8 cellular contexts compared by ENCODE assay signal in genomic region chr7:44847509-44847919, GRCh38. TPM values are rescaled to one million over a fixed set of nuclear protein-coding genes. Genes with fewer than 3 reads are reported as not detected.
A peak's percentile ranks its signal among the peaks of the same experiment; 100 is the strongest.
DNase-seq lines count a peak whose midpoint lies in the region; ATAC-seq and TF ChIP-seq lines count a peak whose summit lies in the region.

No MANE protein-coding gene starts in this region.

- peak overlapping the region; percentile 65 for H2BK5ac ChIP-seq in H9 (ENCODE audit: insufficient read length, low read length)

- peaks cover 2% of the 10 kb centered on the region for H3K79me1 ChIP-seq in H9 (ENCODE audit: insufficient read depth, low read depth, low read length, poor library complexity, severe bottlenecking)

- no peak overlapping the region for H3K56ac ChIP-seq in H9 (ENCODE audit: insufficient read length, low read depth, low read length)

- no peak overlapping the region for H2BK120ac ChIP-seq in H9 (ENCODE audit: low read depth, low read length, poor library complexity, severe bottlenecking)

- DNase-seq in GDM1 (lab: John Stamatoyannopoulos, UW) (peak; percentile 85), H9 (no peak), LNCaP clone FGC (ENCODE audit: low read depth) (peak; percentile 28), SK-N-MC (ENCODE audit: low read depth, low spot score) (peak; percentile 50), Right ventricle myocardium inferior (ENCODE audit: missing footprints) (peak; percentile 91), ovary (peak; percentile 86 to 93 (median 90))

- peak overlapping the region; percentile 90; the same call in 1 of the 2 replicates for H3K14ac ChIP-seq in H9 (ENCODE audit: insufficient read depth, low read length)

- H3K27ac ChIP-seq in H9 (ENCODE audit: insufficient read length, low read depth, low read length): peak overlapping the region; percentile 81
- peak overlapping the region; percentile 94 for H3K27ac ChIP-seq in SK-N-MC
- H3K27ac ChIP-seq in ovary: peak overlapping the region; percentile 92 to 99
- peak overlapping the region; percentile 100 for H3K27ac ChIP-seq in thymus (ENCODE audit: low read depth)

- H2AFZ ChIP-seq in H9 (ENCODE audit: low read length): no peak overlapping the region

- H3K23me2 ChIP-seq in H9 (ENCODE audit: insufficient read length, low read depth, low read length, poor library complexity, severe bottlenecking): no peaks in the 10 kb centered on the region

- H4K20me1 ChIP-seq in H9 (ENCODE audit: control insufficient read depth, insufficient read depth, insufficient read length): no peaks in the 10 kb centered on the region

- peaks cover 15% of the 10 kb centered on the region for H3K36me3 ChIP-seq in SK-N-MC (ENCODE audit: insufficient read depth, low read length)
- H3K36me3 ChIP-seq in ovary: no peaks in the 10 kb centered on the region
- H3K36me3 ChIP-seq in thymus (ENCODE audit: control insufficient read depth, insufficient read depth): peaks cover 3% of the 10 kb centered on the region

- H3K4me3 ChIP-seq in LNCaP clone FGC (ENCODE audit: low read depth, low read length) (peak overlapping the region; percentile 79), SK-N-MC (peak overlapping the region; percentile 100), ovary (peak overlapping the region; percentile 77), thymus (ENCODE audit: low read length) (peak overlapping the region; percentile 86)

- no peak overlapping the region for H4K8ac ChIP-seq in H9 (replicated peaks; ENCODE audit: insufficient read length, low read depth, low read length)

- H3K9me3 ChIP-seq in H9 (ENCODE audit: control insufficient read depth, low read depth, low read length) (no peaks in the 10 kb centered on the region), SK-N-MC (ENCODE audit: low read depth, low read length) (no peaks in the 10 kb centered on the region), ovary (no peaks in the 10 kb centered on the region), thymus (ENCODE audit: control insufficient read depth) (no peaks in the 10 kb centered on the region)

- H3K23ac ChIP-seq in H9 (ENCODE audit: insufficient read length, low read depth, low read length): no peak overlapping the region

- peaks cover 4 to 7% (median 6%) of the 10 kb centered on the region in 3 experiments; a peak in 6 of 7 replicates for H3K36me3 Mint-ChIP-seq in H9 (ENCODE audit: insufficient read depth in 1 of 3, low read depth in 3 of 3)
- H3K36me3 Mint-ChIP-seq in activated naive CD8-positive, alpha-beta T cell: peaks cover 1% of the 10 kb centered on the region

- no peak for TF ChIP-seq POLR2A in ovary (IDR thresholded peaks at IDR 0.05)

- H3K9me3 Mint-ChIP-seq in H9: no peaks in the 10 kb centered on the region
- no peaks in the 10 kb centered on the region for H3K9me3 Mint-ChIP-seq in activated naive CD8-positive, alpha-beta T cell (ENCODE audit: low read depth)

- no peak overlapping the region for H3T11ph ChIP-seq in H9 (ENCODE audit: low read length)

- peak; percentile 80 for ATAC-seq in Right ventricle myocardium inferior

- H4K5ac ChIP-seq in H9 (ENCODE audit: insufficient read length, low read depth, low read length): no peak overlapping the region

- peak overlapping the region; percentile 86 for H3K18ac ChIP-seq in H9 (ENCODE audit: insufficient read length, low read depth, low read length)

- H3K4me1 Mint-ChIP-seq in H9: peaks cover 8 to 19% of the 10 kb centered on the region in 2 experiments
- H3K4me1 Mint-ChIP-seq in activated naive CD8-positive, alpha-beta T cell (ENCODE audit: low read depth): peaks cover 40% of the 10 kb centered on the region

- H2BK12ac ChIP-seq in H9 (ENCODE audit: insufficient read length, low read depth, low read length): no peak overlapping the region

- H2BK20ac ChIP-seq in H9 (ENCODE audit: low read depth, low read length, poor library complexity, severe bottlenecking): no peak overlapping the region

- H2BK15ac ChIP-seq in H9 (ENCODE audit: low read depth, low read length): no peak overlapping the region

- H4K91ac ChIP-seq in H9 (ENCODE audit: insufficient read length, low read depth, low read length): no peak overlapping the region

- H3K4me1 ChIP-seq in H9 (ENCODE audit: insufficient read depth, low read length) (no peaks in the 10 kb centered on the region), ovary (ENCODE audit: insufficient read depth) (peaks cover 9% of the 10 kb centered on the region), thymus (ENCODE audit: control insufficient read depth, insufficient read depth, low read length) (no peaks in the 10 kb centered on the region)

- H3K27me3 ChIP-seq in H9 (ENCODE audit: insufficient read depth, low read length): no peaks in the 10 kb centered on the region
- H3K27me3 ChIP-seq in ovary: no peaks in the 10 kb centered on the region
- H3K27me3 ChIP-seq in thymus (ENCODE audit: control insufficient read depth, insufficient read depth): no peaks in the 10 kb centered on the region

- H3K4me3 Mint-ChIP-seq in H9: peak overlapping the region; percentile 97 to 99
- H3K4me3 Mint-ChIP-seq in activated naive CD8-positive, alpha-beta T cell: peak overlapping the region; percentile 96

- no CpG with 5 or more reads among the region's 36 CpGs for WGBS in H9 (ENCODE audit: extremely low coverage, insufficient read length, low lambda C conversion rate)
- 0 to 2% (median 2%) methylated on average over 21 to 36 of the region's 36 CpGs for WGBS in ovary, 3 donors
- under 1% methylated on average over 36 of the region's 36 CpGs for WGBS in thymus

- peak overlapping the region; percentile 99 for H3K9ac ChIP-seq in H9 (ENCODE audit: extremely low read depth, insufficient read length, low read length)
- H3K9ac ChIP-seq in SK-N-MC (ENCODE audit: insufficient read length): peak overlapping the region; percentile 98

- peak overlapping the region; percentile 91 for H3K4me2 ChIP-seq in H9 (ENCODE audit: insufficient read depth, insufficient read length, low read length)

- peaks cover 21% of the 10 kb centered on the region; the same call in 1 of the 2 replicates for H3K79me2 ChIP-seq in H9 (ENCODE audit: insufficient read depth, low read length)

- peak; percentile 87 for TF ChIP-seq CTCF in H9 (conservative IDR thresholded peaks at IDR 0.05)
- TF ChIP-seq CTCF in LNCaP clone FGC (IDR thresholded peaks at IDR 0.05; ENCODE audit: control insufficient read depth, extremely low read depth, insufficient read depth): peak; percentile 73
- TF ChIP-seq CTCF in ovary (IDR thresholded peaks at IDR 0.05): peak; percentile 86 to 96 (median 94)

- H3K4ac ChIP-seq in H9 (ENCODE audit: low read depth, low read length): no peak overlapping the region; the same call in 1 of the 2 replicates

- intact Hi-C loops in Right ventricle myocardium inferior (cut with DNase I): loop anchor here (2.0 to 10.0 kb wide), 4 partner anchors 51 to 353 kb away; partner anchors contain the start of genes NUDCD3, PPIA and ZMIZ2
- intact Hi-C loops in ovary (cut with DNase I): loop anchor here in 3 of 4 donors (1.0 to 10.0 kb wide), 6 partner anchors 50 to 353 kb away; partner anchors contain the start of genes PPIA (in 2 of the 3), NUDCD3 (in 1 of the 3), OGDH (in 1 of the 3) and TMED4 (in 1 of the 3)

- H3K27ac Mint-ChIP-seq in H9: peak overlapping the region; percentile 99; a peak in 6 of 7 replicates
- peak overlapping the region; percentile 99 for H3K27ac Mint-ChIP-seq in activated naive CD8-positive, alpha-beta T cell

- H2AK5ac ChIP-seq in H9 (ENCODE audit: insufficient read length, low read length): no peak overlapping the region

- TF ChIP-seq EP300 in ovary (IDR thresholded peaks at IDR 0.05): no peak

- H3K27me3 Mint-ChIP-seq in H9 (ENCODE audit: low read depth): no peaks in the 10 kb centered on the region
- no peaks in the 10 kb centered on the region for H3K27me3 Mint-ChIP-seq in activated naive CD8-positive, alpha-beta T cell

RNA-seq across cellular contexts. Expression of gene H2AZ2, which starts 0.4 kb away (rescaled TPM):
- total RNA-seq in H9 (2021): 208 TPM in 2 replicates
- total RNA-seq in Right ventricle myocardium inferior: 229 TPM
- total RNA-seq in ovary: 100 to 1,000 TPM in 5 of 7 donors, 10 to 100 TPM in 2; 70.7 to 154 (median 123) TPM
- polyA plus RNA-seq in ovary: 100 to 1,000 TPM in 1 of 2 donors, 10 to 100 TPM in 1; 79.0 to 119 TPM
- polyA plus RNA-seq in thymus: 198 TPM

RNA-seq across cellular contexts. Expression of gene PURB, which starts 37.8 kb away (rescaled TPM):
- 20.5 and 21.3 TPM in 2 replicates for total RNA-seq in H9 (2021)
- 13.8 TPM for total RNA-seq in Right ventricle myocardium inferior
- total RNA-seq in ovary: 10 to 100 TPM; 17.6 to 27.3 (median 25.6) TPM
- 10 to 100 TPM in 1 of 2 donors, 1 to 10 TPM in 1; 9.6 to 19.5 TPM for polyA plus RNA-seq in ovary
- polyA plus RNA-seq in thymus: 16.5 TPM

RNA-seq across cellular contexts. Expression of gene PPIA, which starts 51.0 kb away (rescaled TPM):
- total RNA-seq in H9 (2021) (2,409 and 2,440 TPM in 2 replicates), Right ventricle myocardium inferior (524 TPM), ovary (1,000 to 10,000 TPM in 1 of 7 donors, 100 to 1,000 TPM in 6; 644 to 1,200 (median 790) TPM)
- polyA plus RNA-seq in ovary (1,000 to 10,000 TPM; 1,452 to 2,091 TPM), thymus (2,685 TPM)
